ENCODE assay signal across 21 cellular contexts in the genomic region with DNA sequence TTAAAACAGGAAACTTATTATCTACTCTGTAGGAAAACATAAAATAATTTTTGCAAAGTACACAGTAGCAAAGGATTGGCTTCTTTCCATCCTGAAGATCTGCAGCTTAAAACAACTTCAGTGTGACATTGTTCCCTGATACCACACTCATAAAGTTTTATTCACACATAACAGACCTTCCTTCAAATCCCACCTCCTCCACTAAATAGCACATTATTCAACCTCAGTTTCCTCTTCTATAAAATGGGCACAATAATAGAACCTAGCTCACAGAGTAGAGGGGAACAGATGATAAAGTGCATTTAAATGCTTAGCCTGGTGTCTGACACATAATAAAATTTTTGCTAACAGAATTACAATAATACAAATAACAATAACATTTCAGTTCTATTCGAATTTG.
DNase-seq lines count a peak whose midpoint lies in the region; ATAC-seq and TF ChIP-seq lines count a peak whose summit lies in the region.
"Had no signal": no experiment of that assay in that cellular context is flagged by ENCODE, and none has a peak within 500 bp of the region (broad histone marks: within the 10 kb centered on the region; RNA-seq: fewer than 3 reads in every experiment).

No MANE protein-coding gene starts in this region.

- H3K4me1 ChIP-seq in left ventricle myocardium inferior (peaks cover 19% of the 10 kb centered on the region), esophagus muscularis mucosa (peaks cover 14 to 40% (median 30%) of the 10 kb centered on the region in 4 donors), muscle layer of duodenum (ENCODE audit: control insufficient read depth in 1 of 2, insufficient read depth in 2 of 2, low read length in 2 of 2) (peaks cover 6 to 21% of the 10 kb centered on the region in 2 donors)

- peak overlapping the region; percentile 37 for H3K4me3 ChIP-seq in left ventricle myocardium inferior
- no peak overlapping the region for H3K4me3 ChIP-seq in esophagus muscularis mucosa
- H3K4me3 ChIP-seq in muscle layer of duodenum (ENCODE audit: low read depth in 1 of 2, low read length in 2 of 2): no peak overlapping the region
- H3K4me3 ChIP-seq: right atrium auricular region, tibial nerve had no signal

- TF ChIP-seq EP300 in esophagus muscularis mucosa (IDR thresholded peaks at IDR 0.05): no peak

- DNase-seq in left ventricle myocardium inferior: no peak
- no peak for DNase-seq in Right ventricle myocardium inferior (ENCODE audit: missing footprints)
- DNase-seq in esophagus muscularis mucosa (ENCODE audit: extremely low spot score): no peak
- DNase-seq in AML-193 (lab: John Stamatoyannopoulos, UW): no peak
- no peak for DNase-seq in activated CD4-positive, alpha-beta T cell treated with anti-CD3 and anti-CD28 coated beads, Interleukin-2, amount 50 U/mL, for 48 hours
- DNase-seq in GF-D8 (lab: John Stamatoyannopoulos, UW): no peak
- DNase-seq: activated CD4-positive, alpha-beta T cell treated with anti-CD3 and anti-CD28 coated beads for 4 hours; activated gamma-delta T cell treated with Interleukin-2 at 50 U/mL for 16 hours; activated T-cell treated with anti-CD3 and anti-CD28 coated beads, Interleukin-2, amount 50 U/mL, for 24 hours; GDM1; Kasumi-1; mesendoderm; NCI-H187 treated with DMSO at 0.1 percent for 48 hours; NCI-H526 treated with DMSO at 0.1 percent for 48 hours; stimulated activated naive CD8-positive, alpha-beta T cell treated with anti-CD3 and anti-CD28 coated beads, Interleukin-15, amount 100 ng/mL, for 72 hours had no signal

- no peak for TF ChIP-seq CTCF in left ventricle myocardium inferior (IDR thresholded peaks at IDR 0.05; ENCODE audit: borderline replicate concordance)
- no peak for TF ChIP-seq CTCF in esophagus muscularis mucosa (IDR thresholded peaks at IDR 0.05)

- H3K27me3 ChIP-seq in left ventricle myocardium inferior (ENCODE audit: low read depth) (no peaks in the 10 kb centered on the region), esophagus muscularis mucosa (no peaks in the 10 kb centered on the region), muscle layer of duodenum (ENCODE audit: low read depth, low read length) (no peaks in the 10 kb centered on the region)
- H3K27me3 ChIP-seq: pancreas, right atrium auricular region, tibial nerve had no signal

- TF ChIP-seq POLR2A in esophagus muscularis mucosa (IDR thresholded peaks at IDR 0.05; ENCODE audit: low read depth): no peak

- H3K27ac ChIP-seq in left ventricle myocardium inferior (replicated peaks) (no peak overlapping the region), esophagus muscularis mucosa (replicated peaks in 1 of 4) (peak overlapping the region; percentile 18 to 57 (median 40)), muscle layer of duodenum (ENCODE audit: low read length) (peak overlapping the region; percentile 34)
- H3K27ac ChIP-seq: right atrium auricular region had no signal

- 21% methylated on average over 1 of the region's 1 CpG for WGBS in esophagus muscularis mucosa

- H3K9me3 ChIP-seq in left ventricle myocardium inferior (replicated peaks) (no peaks in the 10 kb centered on the region), esophagus muscularis mucosa (no peaks in the 10 kb centered on the region), muscle layer of duodenum (ENCODE audit: control insufficient read depth in 1 of 2, low read length in 2 of 2) (peaks cover 0 to 3% of the 10 kb centered on the region in 2 donors)
- H3K9me3 ChIP-seq: pancreas, right atrium auricular region had no signal

- intact Hi-C loops in left ventricle myocardium inferior (cut with micrococcal nuclease): no loop called here
- intact Hi-C loops in Right ventricle myocardium inferior (cut with DNase I): no loop called here
- intact Hi-C loops in esophagus muscularis mucosa (cut with DNase I): loop anchor here (10.0 kb wide), 1 partner anchor 118 kb away; no protein-coding TSS in a partner anchor

- no peaks in the 10 kb centered on the region for H3K36me3 ChIP-seq in left ventricle myocardium inferior
- no peaks in the 10 kb centered on the region for H3K36me3 ChIP-seq in esophagus muscularis mucosa
- H3K36me3 ChIP-seq in muscle layer of duodenum (ENCODE audit: control insufficient read depth in 1 of 2, insufficient read depth in 2 of 2, low read length in 2 of 2): no peaks in the 10 kb centered on the region
- H3K36me3 ChIP-seq: pancreas, right atrium auricular region, tibial nerve had no signal

- no peak for ATAC-seq in Right ventricle myocardium inferior
- no peak for ATAC-seq in GM21423 (IDR thresholded peaks at IDR 0.05; ENCODE audit: unreplicated experiment)
- ATAC-seq: natural killer cell treated with Interleukin-12 subunit alpha and Interleukin-12 subunit beta and Interleukin-15 and Interleukin-18, amount 100 ng/mL, for 72 hours; stimulated activated naive CD8-positive, alpha-beta T cell treated with anti-CD3 and anti-CD28 coated beads, Interleukin-15, amount 100 ng/mL, for 72 hours had no signal
